Comparison of ENCODE assay signal across 2 cellular contexts in genomic region chr3:94147039-94147438, GRCh38.
TF ChIP-seq lines count a peak whose summit lies in the region.

No MANE protein-coding gene starts in this region.

TF ChIP-seq in H1, 55 proteins besides CTCF, POLR2A, EP300 and RAD21:
- TF ChIP-seq SUZ12 (IDR thresholded peaks at IDR 0.05; ENCODE audit: low read length) (no peak), CTBP2 (IDR thresholded peaks at IDR 0.05; ENCODE audit: borderline replicate concordance, insufficient read depth, insufficient read length, low read length) (no peak), CBX5 (IDR thresholded peaks at IDR 0.05; ENCODE audit: low read depth, low read length) (no peak), RFX5 (IDR thresholded peaks at IDR 0.05; ENCODE audit: borderline replicate concordance, low read depth, low read length) (no peak), ZNF274 (IDR thresholded peaks at IDR 0.05; ENCODE audit: borderline replicate concordance, extremely low read depth, low read length) (no peak), CHD1 (IDR thresholded peaks at IDR 0.05; ENCODE audit: low read depth, low read length) (no peak), BACH1 (IDR thresholded peaks at IDR 0.05; ENCODE audit: low read length) (no peak)
- TF ChIP-seq, protein P1, sequence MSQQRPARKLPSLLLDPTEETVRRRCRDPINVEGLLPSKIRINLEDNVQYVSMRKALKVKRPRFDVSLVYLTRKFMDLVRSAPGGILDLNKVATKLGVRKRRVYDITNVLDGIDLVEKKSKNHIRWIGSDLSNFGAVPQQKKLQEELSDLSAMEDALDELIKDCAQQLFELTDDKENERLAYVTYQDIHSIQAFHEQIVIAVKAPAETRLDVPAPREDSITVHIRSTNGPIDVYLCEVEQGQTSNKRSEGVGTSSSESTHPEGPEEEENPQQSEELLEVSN (IDR thresholded peaks at IDR 0.05): no peak
- TF ChIP-seq, protein P2, sequence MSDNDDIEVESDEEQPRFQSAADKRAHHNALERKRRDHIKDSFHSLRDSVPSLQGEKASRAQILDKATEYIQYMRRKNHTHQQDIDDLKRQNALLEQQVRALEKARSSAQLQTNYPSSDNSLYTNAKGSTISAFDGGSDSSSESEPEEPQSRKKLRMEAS (IDR thresholded peaks at IDR 0.05): no peak

TF ChIP-seq in HEK293T, 16 proteins besides CTCF, POLR2A, EP300 and RAD21:
- no peak for TF ChIP-seq LEF1 (IDR thresholded peaks at IDR 0.05; ENCODE audit: borderline replicate concordance)
- TF ChIP-seq BHLHE40 (IDR thresholded peaks at IDR 0.05; ENCODE audit: borderline replicate concordance): no peak
- TF ChIP-seq SUZ12 (IDR thresholded peaks at IDR 0.05): no peak
